1 cellular context compared by ENCODE assay signal in genomic region chr21:41769521-41769920, GRCh38.
TF ChIP-seq lines count a peak whose summit lies in the region.

No MANE protein-coding gene starts in this region.

TF ChIP-seq in A549, 52 proteins besides CTCF, POLR2A, EP300 and RAD21:
- no peak for TF ChIP-seq ATOH8 (CRISPR knock-in tag; IDR thresholded peaks at IDR 0.05; ENCODE audit: low read depth)
- no peak for TF ChIP-seq REST (IDR thresholded peaks at IDR 0.05)
- no peak for TF ChIP-seq MAX (IDR thresholded peaks at IDR 0.05)
- TF ChIP-seq NR3C1 (IDR thresholded peaks at IDR 0.05), result no peak
- TF ChIP-seq TFCP2L1 (CRISPR knock-in tag; IDR thresholded peaks at IDR 0.05), result no peak
- TF ChIP-seq CBX2 (IDR thresholded peaks at IDR 0.05; ENCODE audit: borderline replicate concordance, low read depth), result no peak
- no peak for TF ChIP-seq CHD2 (IDR thresholded peaks at IDR 0.05; ENCODE audit: low read length, partially characterized antibody)
- no peak for TF ChIP-seq NPAS2 (CRISPR knock-in tag; IDR thresholded peaks at IDR 0.05; ENCODE audit: borderline replicate concordance)
- no peak for TF ChIP-seq EHMT2 (IDR thresholded peaks at IDR 0.05; ENCODE audit: low read depth)
- TF ChIP-seq E2F6 (IDR thresholded peaks at IDR 0.05; ENCODE audit: borderline replicate concordance, low read depth), result no peak
- TF ChIP-seq CBX8 (IDR thresholded peaks at IDR 0.05), result no peak
- no peak for TF ChIP-seq FOSL2 (IDR thresholded peaks at IDR 0.05)
- TF ChIP-seq FOSL2 (CRISPR knock-in tag; IDR thresholded peaks at IDR 0.05), result no peak
- no peak for TF ChIP-seq ZFP36 (IDR thresholded peaks at IDR 0.05; ENCODE audit: borderline replicate concordance, partially characterized antibody)
- no peak for TF ChIP-seq JUNB (IDR thresholded peaks at IDR 0.05)
- TF ChIP-seq BCL3 (IDR thresholded peaks at IDR 0.05), result no peak
TF ChIP-seq in A549: peak in this region for 0.
